In genomic region chr14:53879022-53879686, GRCh38 we compare ENCODE assay signal across 22 cellular contexts.
A peak's percentile ranks its signal among the peaks of the same experiment; 100 is the strongest.
DNase-seq lines count a peak whose midpoint lies in the region; ATAC-seq, FAIRE-seq and TF ChIP-seq lines count a peak whose summit lies in the region.
"Had no signal": no experiment of that assay in that cellular context is flagged by ENCODE, and none has a peak within 500 bp of the region (broad histone marks: within the 10 kb centered on the region; RNA-seq: fewer than 3 reads in every experiment).

No MANE protein-coding gene starts in this region.

- H3K4me3 ChIP-seq in heart left ventricle (peak overlapping the region in 1 of 12 donors; percentile 6), right cardiac atrium (ENCODE audit: low read length) (no peak overlapping the region), mesenchymal stem cell (ENCODE audit: insufficient read depth in 1 of 2, low read depth in 1 of 2, low read length in 2 of 2) (no peak overlapping the region)
- H3K4me3 ChIP-seq: GM23338 had no signal

- H3K4me1 ChIP-seq in heart left ventricle (peaks cover 0 to 43% (median 12%) of the 10 kb centered on the region in 12 donors), right cardiac atrium (ENCODE audit: control insufficient read depth, insufficient read depth, low read length) (no peaks in the 10 kb centered on the region), mesenchymal stem cell (ENCODE audit: control insufficient read depth, insufficient read depth, low read depth, low read length) (no peaks in the 10 kb centered on the region)

- no peak for TF ChIP-seq POLR2A in heart left ventricle (IDR thresholded peaks at IDR 0.05)
- no peak for TF ChIP-seq POLR2A in erythroblast (IDR thresholded peaks at IDR 0.05; ENCODE audit: low read length)

- H3K9ac ChIP-seq in mesenchymal stem cell (ENCODE audit: low read length) = no peak overlapping the region

- H3K4ac ChIP-seq in mesenchymal stem cell (ENCODE audit: low read depth in 1 of 2, low read length in 2 of 2) = peak overlapping the region in 1 of 2 experiments; percentile 26

- intact Hi-C loops in heart left ventricle (cut with DNase I) = loop anchor here in 1 of 10 donors (5.0 kb wide), 1 partner anchor 73 kb away; no protein-coding TSS in a partner anchor
- intact Hi-C loops in right cardiac atrium (cut with DNase I) = no loop called here

- peak overlapping the region in 1 of 2 experiments; percentile 54 for H3K18ac ChIP-seq in mesenchymal stem cell (ENCODE audit: low read depth in 1 of 2, low read length in 2 of 2)

- H3K14ac ChIP-seq in mesenchymal stem cell (ENCODE audit: low read length in 2 of 2) = no peak overlapping the region

- no peaks in the 10 kb centered on the region for H3K27me3 ChIP-seq in heart left ventricle
- H3K27me3 ChIP-seq in right cardiac atrium (ENCODE audit: control insufficient read depth, insufficient read depth) = no peaks in the 10 kb centered on the region
- no peaks in the 10 kb centered on the region for H3K27me3 ChIP-seq in mesenchymal stem cell (ENCODE audit: control insufficient read depth in 1 of 2, insufficient read depth in 1 of 2, low read length in 2 of 2)

- peak overlapping the region in 8 of 12 donors; percentile 16 to 77 (median 46) for H3K27ac ChIP-seq in heart left ventricle
- H3K27ac ChIP-seq in right cardiac atrium (ENCODE audit: low read length) = no peak overlapping the region
- H3K27ac ChIP-seq in mesenchymal stem cell (ENCODE audit: low read length, poor library complexity, severe bottlenecking) = no peak overlapping the region
- H3K27ac ChIP-seq: RWPE1 had no signal

- no peaks in the 10 kb centered on the region for H3K36me3 ChIP-seq in heart left ventricle
- no peaks in the 10 kb centered on the region for H3K36me3 ChIP-seq in mesenchymal stem cell (ENCODE audit: control insufficient read depth in 1 of 2, insufficient read depth in 2 of 2, low read depth in 1 of 2, low read length in 2 of 2)

- H4K8ac ChIP-seq in mesenchymal stem cell (ENCODE audit: low read length) = no peak overlapping the region

- no peaks in the 10 kb centered on the region for H3K79me1 ChIP-seq in mesenchymal stem cell (replicated peaks; ENCODE audit: low read length, poor library complexity, severe bottlenecking)

- TF ChIP-seq CTCF in heart left ventricle (IDR thresholded peaks at IDR 0.05) = no peak

- no peak overlapping the region for H2AK5ac ChIP-seq in mesenchymal stem cell (ENCODE audit: low read length, severe bottlenecking)

- H2BK120ac ChIP-seq in mesenchymal stem cell (ENCODE audit: low read depth, low read length) = no peak overlapping the region

- peak; percentile 52 for FAIRE-seq in urothelium cell line (lab: Jason Lieb, UNC)

- peak overlapping the region in 1 of 2 experiments; percentile 33 for H2BK12ac ChIP-seq in mesenchymal stem cell (ENCODE audit: low read length in 2 of 2)

- no peak overlapping the region for H3K4me2 ChIP-seq in mesenchymal stem cell (ENCODE audit: low read length, poor library complexity, severe bottlenecking)
- H3K4me2 ChIP-seq: GM23338 had no signal

- H2BK5ac ChIP-seq in mesenchymal stem cell (ENCODE audit: low read depth, low read length, poor library complexity, severe bottlenecking) = no peak overlapping the region

- no peak for TF ChIP-seq EP300 in Ishikawa (IDR thresholded peaks at IDR 0.05; ENCODE audit: borderline replicate concordance)

- ATAC-seq in heart left ventricle (peak in 3 of 4 donors; percentile 42 to 76 (median 61)), right cardiac atrium (no peak), GM21576 (IDR thresholded peaks at IDR 0.05; ENCODE audit: unreplicated experiment) (no peak)
- ATAC-seq: GM23338, HCT116, SK-N-SH treated with all-trans-retinoic acid at 6 μM for 48 hours had no signal

- H3K23ac ChIP-seq in mesenchymal stem cell (ENCODE audit: low read length in 2 of 2) = no peak overlapping the region

- peak overlapping the region; percentile 35 for H4K91ac ChIP-seq in mesenchymal stem cell (ENCODE audit: low read length)

- DNase-seq in heart left ventricle = peak in 3 of 5 donors; percentile 28 to 59 (median 34)
- DNase-seq in right cardiac atrium = no peak
- DNase-seq in mesenchymal stem cell = no peak
- DNase-seq in urothelium cell line (ENCODE audit: low spot score) = no peak
- no peak for DNase-seq in erythroblast (lab: John Stamatoyannopoulos, UW)
- no peak for DNase-seq in GDM1 (lab: John Stamatoyannopoulos, UW)
- DNase-seq: 8988T; AML-193; DMS79; NCI-H1694; NCI-H2081; NCI-H2171; NCI-H345; NCI-H524; NCI-H774; NK-92 treated with Interleukin-12 subunit alpha and Interleukin-12 subunit beta, amount 100 ng/mL, for 24 hours had no signal

- 44 to 59% (median 54%) methylated on average over 8 of the region's 8 CpGs for WGBS in heart left ventricle, 4 donors
- WGBS in right cardiac atrium = 61% methylated on average over 8 of the region's 8 CpGs
- 80% methylated on average over 8 of the region's 8 CpGs for WGBS in mesenchymal stem cell

- no peak overlapping the region for H2BK15ac ChIP-seq in mesenchymal stem cell (ENCODE audit: low read depth, poor library complexity, severe bottlenecking)

- no peak for TF ChIP-seq RAD21 in Ishikawa (IDR thresholded peaks at IDR 0.05; ENCODE audit: low read depth)

- no peak overlapping the region for H2AFZ ChIP-seq in mesenchymal stem cell (ENCODE audit: low read depth, low read length)
- H2AFZ ChIP-seq: GM23338 had no signal

- H3K9me3 ChIP-seq in heart left ventricle (no peaks in the 10 kb centered on the region), right cardiac atrium (ENCODE audit: control insufficient read depth, low read length) (no peaks in the 10 kb centered on the region), mesenchymal stem cell (ENCODE audit: control insufficient read depth, low read length) (no peaks in the 10 kb centered on the region)

TF ChIP-seq in Ishikawa, 13 proteins besides CTCF, POLR2A, EP300 and RAD21:
- TF ChIP-seq USF1 (IDR thresholded peaks at IDR 0.05) (peak; percentile 74), NFIC (IDR thresholded peaks at IDR 0.05) (no peak)

Comparison
In these comparisons a context has a peak if more than half of its experiments do, and no peak if none do; other contexts are left out.
1. ATAC-seq: peak in heart left ventricle (3 of 4); none in right cardiac atrium (0 of 2) and GM21576 (single experiment).
2. DNase-seq: peak in heart left ventricle (3 of 5); none in right cardiac atrium (0 of 3), mesenchymal stem cell (single experiment), urothelium cell line (single experiment), erythroblast (0 of 2) and GDM1 (single experiment).
3. H3K27ac ChIP-seq: peak in heart left ventricle (8 of 12); none in right cardiac atrium (single experiment) and mesenchymal stem cell (single experiment).